ENCODE assay signal across 8 cellular contexts in the genomic region with DNA sequence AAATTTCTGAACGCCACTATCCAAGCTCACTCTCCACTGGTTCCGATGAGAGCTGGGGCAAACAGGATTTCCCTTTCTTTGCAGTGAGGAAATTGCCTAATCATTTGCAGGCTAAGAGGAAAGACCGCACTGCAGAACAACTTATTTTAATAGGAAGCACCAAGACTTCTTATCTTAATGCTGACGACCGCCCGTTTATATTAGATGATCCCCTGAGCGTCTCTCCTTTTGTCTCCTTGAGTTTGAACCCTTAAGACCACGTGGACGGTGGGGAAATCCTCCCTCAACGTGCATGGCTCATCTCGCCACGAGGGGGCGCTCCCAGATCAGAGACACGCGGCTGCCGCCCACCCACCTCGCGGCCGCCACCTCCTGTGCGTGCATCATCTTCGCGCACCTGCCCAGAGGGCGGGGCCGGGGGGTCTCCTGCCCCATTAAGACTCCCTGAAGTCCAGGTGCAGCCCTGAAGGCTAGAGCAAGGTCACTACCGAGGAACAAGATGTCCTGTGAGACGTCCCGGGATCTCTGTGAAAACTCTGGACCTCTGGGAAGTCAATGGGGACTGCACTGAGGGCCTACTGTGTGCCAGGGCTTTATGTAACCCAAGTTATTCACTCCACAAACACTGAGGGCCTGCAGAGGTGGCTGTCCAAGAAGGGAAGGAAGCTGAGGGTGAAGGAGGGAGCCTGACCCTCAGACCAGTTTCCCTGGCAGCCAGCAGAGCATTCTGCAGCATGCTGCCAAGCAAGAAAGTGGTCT. TPM values are rescaled to one million over a fixed set of nuclear protein-coding genes. Genes with fewer than 3 reads are reported as not detected.
DNase-seq lines count a peak whose midpoint lies in the region; ATAC-seq and TF ChIP-seq lines count a peak whose summit lies in the region.

No MANE protein-coding gene starts in this region.

- no peaks in the 10 kb centered on the region for H3K9me2 ChIP-seq in Karpas-422 (replicated peaks; ENCODE audit: insufficient read depth, low read length)

- TF ChIP-seq POLR2A in ovary (IDR thresholded peaks at IDR 0.05) = no peak
- no peak for TF ChIP-seq POLR2A in thyroid gland (IDR thresholded peaks at IDR 0.05)

- ATAC-seq in GM21367 (IDR thresholded peaks at IDR 0.05; ENCODE audit: unreplicated experiment) = no peak

- H2AFZ ChIP-seq in Karpas-422 (ENCODE audit: low read length) = 0 out of 2 replicates have a peak overlapping the region, but pooled peaks have one; percentile 13

- intact Hi-C loops in ovary (cut with DNase I) = loop anchor here (2.0 to 10.0 kb wide), 3 partner anchors 199 to 207 kb away; no protein-coding TSS in a partner anchor
- intact Hi-C loops in thyroid gland (cut with DNase I) = loop anchor here (5.0 to 10.0 kb wide), 2 partner anchors 139 to 207 kb away; a partner anchor contains a TSS

- H3K9ac ChIP-seq in Karpas-422 (ENCODE audit: low read length) = no peak overlapping the region

- DNase-seq in GM10266 (ENCODE audit: extremely low spot score) (peak; percentile 81), Karpas-422 (peak; percentile 93), SK-MEL-5 (ENCODE audit: low read depth, low spot score) (peak; percentile 87), globus pallidus (ENCODE audit: low spot score) (peak; percentile 69), ovary (peak; percentile 67 to 83 (median 79)), thyroid gland (peak; percentile 59 to 67)
- DNase-seq in activated naive CD4-positive, alpha-beta T cell (lab: John Stamatoyannopoulos, UW) = peak; percentile 70 to 85 (median 72)

- peaks cover 3% of the 10 kb centered on the region for H3K4me1 ChIP-seq in Karpas-422 (ENCODE audit: low read length)
- no peaks in the 10 kb centered on the region for H3K4me1 ChIP-seq in ovary (ENCODE audit: insufficient read depth)
- H3K4me1 ChIP-seq in thyroid gland = no peaks in the 10 kb centered on the region

- TF ChIP-seq EP300 in ovary (IDR thresholded peaks at IDR 0.05) = no peak

- H3K4me3 ChIP-seq in Karpas-422 (ENCODE audit: low read length) (no peak overlapping the region), ovary (no peak overlapping the region), thyroid gland (replicated peaks in 1 of 3) (no peak overlapping the region)

- no peaks in the 10 kb centered on the region for H3K27me3 ChIP-seq in Karpas-422 (ENCODE audit: low read length)
- H3K27me3 ChIP-seq in ovary = no peaks in the 10 kb centered on the region
- no peaks in the 10 kb centered on the region for H3K27me3 ChIP-seq in thyroid gland

- H3K79me2 ChIP-seq in Karpas-422 (ENCODE audit: low read length) = no peaks in the 10 kb centered on the region

- in situ Hi-C loops in SK-MEL-5 (cut with HindIII; ENCODE audit: low pct_unique_long_range_greater_than_20kb, low sequenced_read_pairs) = no loop called here

- no peaks in the 10 kb centered on the region for H4K20me1 ChIP-seq in Karpas-422 (ENCODE audit: insufficient read depth, low read depth, low read length)

- H3K36me3 ChIP-seq in Karpas-422 (ENCODE audit: insufficient read depth, low read length) = no peaks in the 10 kb centered on the region
- no peaks in the 10 kb centered on the region for H3K36me3 ChIP-seq in ovary
- H3K36me3 ChIP-seq in thyroid gland = no peaks in the 10 kb centered on the region

- peak; percentile 92 for TF ChIP-seq CTCF in GM10266 (IDR thresholded peaks at IDR 0.05; ENCODE audit: control insufficient read depth, insufficient read depth, low read depth, missing control alignments)
- TF ChIP-seq CTCF in ovary (IDR thresholded peaks at IDR 0.05) = peak; percentile 81 to 86 (median 83)
- TF ChIP-seq CTCF in thyroid gland (IDR thresholded peaks at IDR 0.05) = peak; percentile 75 to 91 (median 82)

- WGBS in ovary, 3 donors = 2 to 4% (median 3%) methylated on average over 27 of the region's 27 CpGs
- 4 to 14% methylated on average over 12 to 14 of the region's 27 CpGs for WGBS in thyroid gland, 2 donors

- H3K27ac ChIP-seq in Karpas-422 (ENCODE audit: low read length) = no peak overlapping the region
- H3K27ac ChIP-seq in ovary = no peak overlapping the region
- H3K27ac ChIP-seq in thyroid gland = no peak overlapping the region

- no peaks in the 10 kb centered on the region for H3K9me3 ChIP-seq in Karpas-422 (ENCODE audit: low read length)
- no peaks in the 10 kb centered on the region for H3K9me3 ChIP-seq in ovary
- no peaks in the 10 kb centered on the region for H3K9me3 ChIP-seq in thyroid gland

- H3K4me2 ChIP-seq in Karpas-422 (ENCODE audit: low read depth, low read length, poor library complexity, severe bottlenecking) = no peak overlapping the region

RNA-seq across cellular contexts. Expression of a gene that starts 28.2 kb away (rescaled TPM):
- not detected in 2 replicates for total RNA-seq in Karpas-422 (2014; rRNA removed; shearing (Covaris generic); ENCODE audit: low replicate concordance)
- not detected in 2 replicates for total RNA-seq in SK-MEL-5 (2014; rRNA removed; shearing (Covaris generic))
- polyA plus RNA-seq in SK-MEL-5 (2015; cell fraction: cytosol; rRNA removed) = not detected in 2 replicates
- 0.11 TPM in 1 of 2 replicates, not detected in the other for polyA plus RNA-seq in SK-MEL-5 (2015; cell fraction: nucleus; rRNA removed)
- total RNA-seq in ovary (not detected), thyroid gland (not detected)
- not detected for polyA plus RNA-seq in ovary
